ENCODE assay signal across 14 cellular contexts in the genomic region with DNA sequence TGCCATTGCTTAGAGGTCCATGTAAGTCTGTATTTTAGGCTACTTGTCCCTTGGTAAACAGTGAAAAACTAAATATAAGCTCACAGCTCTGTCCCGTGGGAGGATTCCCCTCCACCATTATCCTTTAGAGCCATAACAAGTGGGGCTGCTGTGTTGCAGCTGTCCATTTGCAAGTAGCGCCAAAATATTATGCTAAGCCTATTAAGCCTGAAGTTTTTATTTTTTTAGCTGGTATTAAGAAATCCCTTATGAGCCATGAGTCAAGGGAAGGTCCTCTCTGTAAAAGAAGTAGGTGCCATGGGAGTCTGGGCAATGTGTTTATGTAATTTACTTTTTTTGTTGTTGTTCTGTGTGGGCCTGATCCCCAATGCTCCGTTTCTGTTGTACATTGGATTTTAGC.
DNase-seq lines count a peak whose midpoint lies in the region; ATAC-seq and TF ChIP-seq lines count a peak whose summit lies in the region.
"Had no signal": no experiment of that assay in that cellular context is flagged by ENCODE, and none has a peak within 500 bp of the region (broad histone marks: within the 10 kb centered on the region; RNA-seq: fewer than 3 reads in every experiment).

No MANE protein-coding gene starts in this region.

- no peaks in the 10 kb centered on the region for H3K27me3 ChIP-seq in heart left ventricle
- no peaks in the 10 kb centered on the region for H3K27me3 ChIP-seq in SJCRH30
- H3K27me3 ChIP-seq: BE2C had no signal

- TF ChIP-seq POLR2A in heart left ventricle (IDR thresholded peaks at IDR 0.05) (no peak), lower leg skin (IDR thresholded peaks at IDR 0.05) (no peak)

- peak in 4 of 5 donors; percentile 21 to 30 (median 22) for DNase-seq in heart left ventricle
- DNase-seq in left cardiac atrium = no peak
- peak; percentile 31 for DNase-seq in D341Med (ENCODE audit: low spot score)
- peak; percentile 17 to 42 for DNase-seq in SJCRH30
- DNase-seq in iris pigment epithelial cell (ENCODE audit: low read depth) = peak; percentile 6
- no peak for DNase-seq in lower leg skin (ENCODE audit: low spot score in 2 of 2)
- no peak for DNase-seq in activated CD4-positive, CD25-positive, alpha-beta regulatory T cell (lab: John Stamatoyannopoulos, UW)
- DNase-seq: ACHN; BE2C; C1 segment of cervical spinal cord; CD4-positive, CD25-positive, alpha-beta regulatory T cell; CD8-positive, alpha-beta memory T cell; COR-L47 had no signal

- H3K4me3 ChIP-seq in heart left ventricle (no peak overlapping the region), SJCRH30 (no peak overlapping the region), lower leg skin (ENCODE audit: low read depth, poor library complexity, severe bottlenecking) (no peak overlapping the region)
- H3K4me3 ChIP-seq: GM23338 had no signal

- TF ChIP-seq CTCF in heart left ventricle (IDR thresholded peaks at IDR 0.05) (no peak), lower leg skin (IDR thresholded peaks at IDR 0.05) (no peak)

- H3K27ac ChIP-seq in heart left ventricle = no peak overlapping the region
- no peak overlapping the region for H3K27ac ChIP-seq in SJCRH30

- H3K4me1 ChIP-seq in heart left ventricle (peaks cover 0 to 5% (median 0%) of the 10 kb centered on the region in 12 donors), SJCRH30 (peaks cover 5% of the 10 kb centered on the region; the same call in 1 of the 2 replicates)
- H3K4me1 ChIP-seq: BE2C had no signal

- H3K36me3 ChIP-seq in heart left ventricle = no peaks in the 10 kb centered on the region
- no peaks in the 10 kb centered on the region for H3K36me3 ChIP-seq in SJCRH30
- H3K36me3 ChIP-seq: BE2C had no signal

- ATAC-seq in heart left ventricle (peak in 2 of 4 donors; percentile 20 to 52), left cardiac atrium (no peak)
- ATAC-seq: GM23338 had no signal

- H3K9me3 ChIP-seq in heart left ventricle = no peaks in the 10 kb centered on the region
- H3K9me3 ChIP-seq in SJCRH30 (replicated peaks) = no peaks in the 10 kb centered on the region
- H3K9me3 ChIP-seq: BE2C had no signal

- 76 to 87% (median 80%) methylated on average over 3 of the region's 3 CpGs for WGBS in heart left ventricle, 4 donors
- 75 to 79% methylated on average over 3 of the region's 3 CpGs for WGBS in lower leg skin, 2 donors

- intact Hi-C loops in heart left ventricle (cut with DNase I) (loop anchor here in 1 of 10 donors (10.0 kb wide), 1 partner anchor 47 kb away; no protein-coding TSS in a partner anchor), left cardiac atrium (cut with DNase I) (no loop called here), lower leg skin (cut with DNase I; ENCODE audit: low total_unique reads) (no loop called here)

Comparison
In these comparisons a context has a peak if more than half of its experiments do, and no peak if none do; other contexts are left out.
1. DNase-seq: peak in heart left ventricle (4 of 5), D341Med (single experiment), SJCRH30 (2 of 2) and iris pigment epithelial cell (single experiment); none in left cardiac atrium (single experiment), lower leg skin (0 of 2) and activated CD4-positive, CD25-positive, alpha-beta regulatory T cell (0 of 4).